18 cellular contexts compared by ENCODE assay signal in genomic region chr16:2170080-2170479, GRCh38. TPM values are rescaled to one million over a fixed set of nuclear protein-coding genes. Genes with fewer than 3 reads are reported as not detected.
DNase-seq lines count a peak whose midpoint lies in the region; ATAC-seq and TF ChIP-seq lines count a peak whose summit lies in the region.
"Had no signal": no experiment of that assay in that cellular context is flagged by ENCODE, and none has a peak within 500 bp of the region (broad histone marks: within the 10 kb centered on the region; RNA-seq: fewer than 3 reads in every experiment).

No MANE protein-coding gene starts in this region.

- no peak overlapping the region for H3K4me3 Mint-ChIP-seq in type B pancreatic cell
- H3K4me3 Mint-ChIP-seq: naive B cell had no signal

- no peak for ATAC-seq in lung (ENCODE audit: insufficient read depth, low FRiP score)
- ATAC-seq in GM21528 (IDR thresholded peaks at IDR 0.05; ENCODE audit: low FRiP score, unreplicated experiment) = no peak

- no peaks in the 10 kb centered on the region for H3K36me3 Mint-ChIP-seq in type B pancreatic cell

- no peak overlapping the region for H3K4me3 ChIP-seq in HEK293 (ENCODE audit: low read depth, low read length)
- peak overlapping the region in 23 of 59 donors; percentile 3 to 44 (median 26) for H3K4me3 ChIP-seq in dorsolateral prefrontal cortex
- H3K4me3 ChIP-seq in lung = peak overlapping the region; percentile 47
- H3K4me3 ChIP-seq in foreskin fibroblast (ENCODE audit: low read depth in 1 of 2, low read length in 2 of 2) = no peak overlapping the region
- H3K4me3 ChIP-seq: colonic mucosa had no signal

- H3K27ac Mint-ChIP-seq in type B pancreatic cell = no peak overlapping the region
- H3K27ac Mint-ChIP-seq: naive B cell had no signal

- no peaks in the 10 kb centered on the region for H3K9me3 Mint-ChIP-seq in type B pancreatic cell
- H3K9me3 Mint-ChIP-seq: naive B cell had no signal

- no peak overlapping the region for H3K27ac ChIP-seq in HEK293 (ENCODE audit: extremely low read depth, low read depth, low read length)
- peak overlapping the region in 49 of 59 donors; percentile 8 to 90 (median 59) for H3K27ac ChIP-seq in dorsolateral prefrontal cortex
- peak overlapping the region in 1 of 2 donors; percentile 83 for H3K27ac ChIP-seq in lung (ENCODE audit: low read depth in 1 of 2, low read length in 1 of 2)
- peak overlapping the region; percentile 64 for H3K27ac ChIP-seq in temporal lobe (ENCODE audit: low read depth, low read length)
- H3K27ac ChIP-seq: colonic mucosa had no signal

- no peaks in the 10 kb centered on the region for H3K27me3 Mint-ChIP-seq in type B pancreatic cell
- H3K27me3 Mint-ChIP-seq: naive B cell had no signal

- POLR2A ChIA-PET in HEK293 (lab: Yijun Ruan, JAX) = interaction anchor here (3.2 kb wide), 1 partner anchor 15 kb away, joined by 18 read pairs; the partner anchor contains the start of gene TRAF7

- no peak for TF ChIP-seq CTCF in HEK293 (tag by site-specific recombination; IDR thresholded peaks at IDR 0.05)
- TF ChIP-seq CTCF in dorsolateral prefrontal cortex (IDR thresholded peaks at IDR 0.05 in 54 of 56, conservative IDR thresholded peaks at IDR 0.05 in 2 of 56; ENCODE audit: low read depth in 1 of 56, partially characterized antibody in 56 of 56) = no peak
- TF ChIP-seq CTCF in lung (IDR thresholded peaks at IDR 0.05; ENCODE audit: control extremely low read depth, extremely low read depth) = no peak
- no peak for TF ChIP-seq CTCF in foreskin fibroblast (IDR thresholded peaks at IDR 0.05; ENCODE audit: low read depth, low read length)
- TF ChIP-seq CTCF in type B pancreatic cell (conservative IDR thresholded peaks at IDR 0.05) = no peak

- H3K9me3 ChIP-seq in HEK293 (ENCODE audit: control insufficient read depth, insufficient read depth, low read depth, low read length) (no peaks in the 10 kb centered on the region), lung (ENCODE audit: control insufficient read depth in 2 of 2, insufficient read depth in 1 of 2, low read length in 1 of 2) (no peaks in the 10 kb centered on the region)
- H3K9me3 ChIP-seq: colonic mucosa had no signal

- H3K27me3 ChIP-seq in dorsolateral prefrontal cortex (no peaks in the 10 kb centered on the region), lung (ENCODE audit: control insufficient read depth, insufficient read depth) (no peaks in the 10 kb centered on the region)
- H3K27me3 ChIP-seq: colonic mucosa had no signal

- intact Hi-C loops in dorsolateral prefrontal cortex (cut with DNase I) = no loop called here

- 63 to 90% methylated on average over 18 of the region's 18 CpGs for WGBS in lung, 2 donors

- DNase-seq in dorsolateral prefrontal cortex (no peak), lung (ENCODE audit: low spot score) (no peak), NCI-H1694 treated with DMSO at 0.1 percent for 48 hours (lab: John Stamatoyannopoulos, UW) (no peak), foreskin fibroblast (no peak), type B pancreatic cell (ENCODE audit: extremely low spot score, unreplicated experiment) (no peak)
- DNase-seq: activated naive CD4-positive, alpha-beta T cell treated with Interleukin-2 at 50 U/mL for 16 hours; colonic mucosa; naive B cell; NCI-H1694; NCI-H345; NK-92 treated with Interleukin-12 subunit alpha and Interleukin-12 subunit beta, amount 100 ng/mL, for 24 hours; stimulated activated CD8-positive, alpha-beta memory T cell treated with anti-CD3 and anti-CD28 coated beads, Interleukin-4, amount 100 ng/mL, for 48 hours had no signal

- no peaks in the 10 kb centered on the region for H3K4me1 ChIP-seq in HEK293 (ENCODE audit: control insufficient read depth, insufficient read depth, low read length)
- H3K4me1 ChIP-seq in lung (ENCODE audit: control insufficient read depth in 2 of 2, insufficient read depth in 2 of 2, low read length in 2 of 2) = peaks cover 0 to 3% of the 10 kb centered on the region in 2 donors
- H3K4me1 ChIP-seq: colonic mucosa had no signal

- CTCF ChIA-PET in HEK293 (lab: Yijun Ruan, JAX) = interaction anchor here (0.6 to 1.0 kb wide), 2 partner anchors 9 to 12 kb away, joined by 3 read pairs; no protein-coding TSS in a partner anchor

- no peaks in the 10 kb centered on the region for H3K4me1 Mint-ChIP-seq in type B pancreatic cell (ENCODE audit: unreplicated experiment)

- H3K36me3 ChIP-seq in HEK293 (ENCODE audit: control insufficient read depth in 2 of 2, insufficient read depth in 1 of 2, low read length in 2 of 2) (peaks cover 0 to 63% of the 10 kb centered on the region in 2 experiments; a peak in 2 of 3 replicates), lung (ENCODE audit: control insufficient read depth in 2 of 2, insufficient read depth in 2 of 2, low read length in 2 of 2) (peaks cover 3 to 66% of the 10 kb centered on the region in 2 donors)

TF ChIP-seq in HEK293, 187 proteins besides CTCF, POLR2A, EP300 and RAD21:
- peak; percentile 47; the same call in 1 of the 2 replicates for TF ChIP-seq ZIC2 (tag by site-specific recombination; IDR thresholded peaks at IDR 0.05)
- no peak for TF ChIP-seq ZBTB1 (tag by site-specific recombination; IDR thresholded peaks at IDR 0.05)

RNA-seq across cellular contexts. Expression of gene TRAF7, which starts 14.5 kb away (rescaled TPM):
- total RNA-seq in dorsolateral prefrontal cortex = 10 to 100 TPM; 26.2 to 67.2 (median 41.0) TPM
- 10 to 100 TPM; 33.4 to 74.2 TPM for total RNA-seq in lung
- polyA plus RNA-seq in lung = 10 to 100 TPM; 44.8 to 51.9 TPM
- 29.7 TPM for total RNA-seq in temporal lobe
- 71.0 and 81.6 TPM in 2 replicates for total RNA-seq in type B pancreatic cell (ENCODE audit: low replicate concordance)

RNA-seq across cellular contexts. Expression of gene RAB26, which starts 21.7 kb away (rescaled TPM):
- total RNA-seq in dorsolateral prefrontal cortex (10 to 100 TPM; 19.4 to 82.0 (median 54.8) TPM), lung (under 1 TPM; 0.48 to 0.95 TPM), temporal lobe (4.4 TPM), type B pancreatic cell (ENCODE audit: low replicate concordance) (7.4 and 9.9 TPM in 2 replicates)
- 1 to 10 TPM in 1 of 2 donors, under 1 TPM in 1; 0.30 to 1.0 TPM for polyA plus RNA-seq in lung

RNA-seq across cellular contexts. Expression of gene CASKIN1, which starts 26.3 kb away (rescaled TPM):
- total RNA-seq in dorsolateral prefrontal cortex = 100 to 1,000 TPM in 111 of 120 experiments, 10 to 100 TPM in 9; 50.8 to 265 (median 149) TPM
- under 1 TPM; 0.09 TPM for total RNA-seq in lung
- polyA plus RNA-seq in lung = under 1 TPM; 0.15 to 0.35 TPM
- 20.9 TPM for total RNA-seq in temporal lobe
- 2.7 and 6.3 TPM in 2 replicates for total RNA-seq in type B pancreatic cell (ENCODE audit: low replicate concordance)
- total RNA-seq: Daoy, M059J, RPMI7951 had no signal

RNA-seq across cellular contexts. Expression of gene PKD1, which starts 34.4 kb away (rescaled TPM):
- total RNA-seq in dorsolateral prefrontal cortex (100 to 1,000 TPM; 194 to 567 (median 327) TPM), lung (100 to 1,000 TPM in 1 of 2 donors, 10 to 100 TPM in 1; 82.9 to 128 TPM), temporal lobe (77.7 TPM), type B pancreatic cell (ENCODE audit: low replicate concordance) (76.2 and 131 TPM in 2 replicates)
- 10 to 100 TPM; 39.1 to 46.3 TPM for polyA plus RNA-seq in lung

RNA-seq across cellular contexts. Expression of gene MLST8, which starts 35.2 kb away (rescaled TPM):
- total RNA-seq in dorsolateral prefrontal cortex (10 to 100 TPM; 36.3 to 86.0 (median 59.4) TPM), lung (10 to 100 TPM; 17.2 to 42.6 TPM), temporal lobe (12.8 TPM), type B pancreatic cell (ENCODE audit: low replicate concordance) (44.9 and 56.8 TPM in 2 replicates)
- 10 to 100 TPM; 39.7 to 48.9 TPM for polyA plus RNA-seq in lung
